Comparison of ENCODE assay signal across 27 cellular contexts in genomic region chr19:40242480-40242879, GRCh38. TPM values are rescaled to one million over a fixed set of nuclear protein-coding genes. Genes with fewer than 3 reads are reported as not detected.
A peak's percentile ranks its signal among the peaks of the same experiment; 100 is the strongest.
DNase-seq lines count a peak whose midpoint lies in the region; ATAC-seq and TF ChIP-seq lines count a peak whose summit lies in the region.
"Had no signal": no experiment of that assay in that cellular context is flagged by ENCODE, and none has a peak within 500 bp of the region (broad histone marks: within the 10 kb centered on the region; RNA-seq: fewer than 3 reads in every experiment).

No MANE protein-coding gene starts in this region.

- H3K9me3 ChIP-seq in fibroblast of lung (ENCODE audit: control insufficient read depth, insufficient read depth, low read depth, low read length): no peaks in the 10 kb centered on the region
- H3K9me3 ChIP-seq in upper lobe of right lung: no peaks in the 10 kb centered on the region
- H3K9me3 ChIP-seq: HAP-1 had no signal

- H3K4me1 Mint-ChIP-seq in T-helper 2 cell treated with Interferon-gamma antibody and Interleukin-4, amounts not matched to agents 5 μg/mL and 100 μg/mL, for 36 hours (ENCODE audit: low read depth): no peaks in the 10 kb centered on the region
- H3K4me1 Mint-ChIP-seq: activated B cell treated with CpG ODN at 0.5 μM for 24 hours; activated naive CD8-positive, alpha-beta T cell treated with anti-CD3 and anti-CD28 coated beads, Interleukin-2, amount 50 U/mL, for 24 hours had no signal

- peaks cover 8% of the 10 kb centered on the region for H3K36me3 Mint-ChIP-seq in T-helper 2 cell treated with Interferon-gamma antibody and Interleukin-4, amounts not matched to agents 5 μg/mL and 100 μg/mL, for 36 hours (ENCODE audit: low read depth)

- no peaks in the 10 kb centered on the region for H3K9me3 Mint-ChIP-seq in T-helper 2 cell treated with Interferon-gamma antibody and Interleukin-4, amounts not matched to agents 5 μg/mL and 100 μg/mL, for 36 hours
- H3K9me3 Mint-ChIP-seq: activated B cell treated with CpG ODN at 0.5 μM for 24 hours; activated naive CD8-positive, alpha-beta T cell treated with anti-CD3 and anti-CD28 coated beads, Interleukin-2, amount 50 U/mL, for 24 hours had no signal

- H3K4me2 ChIP-seq in fibroblast of lung (ENCODE audit: extremely low read depth, insufficient read depth, low read length): no peak overlapping the region

- H3K4me3 Mint-ChIP-seq in T-helper 2 cell treated with Interferon-gamma antibody and Interleukin-4, amounts not matched to agents 5 μg/mL and 100 μg/mL, for 36 hours: no peak overlapping the region
- H3K4me3 Mint-ChIP-seq: activated B cell treated with CpG ODN at 0.5 μM for 24 hours; activated naive CD8-positive, alpha-beta T cell treated with anti-CD3 and anti-CD28 coated beads, Interleukin-2, amount 50 U/mL, for 24 hours had no signal

- H3K9ac ChIP-seq in fibroblast of lung (ENCODE audit: insufficient read depth, low read length): no peak overlapping the region
- H3K9ac ChIP-seq in rectal smooth muscle tissue (ENCODE audit: low read length): no peak overlapping the region

- H3K27ac ChIP-seq in angular gyrus (ENCODE audit: low read depth, low read length) (peak overlapping the region; percentile 86), fibroblast of lung (ENCODE audit: insufficient read depth, low read length) (peak overlapping the region; percentile 47), rectal smooth muscle tissue (ENCODE audit: low read depth, low read length) (peak overlapping the region; percentile 28), upper lobe of right lung (peak overlapping the region; percentile 55)

- H3K27me3 ChIP-seq in fibroblast of lung (ENCODE audit: control insufficient read depth, insufficient read depth, low read length) (no peaks in the 10 kb centered on the region), rectal smooth muscle tissue (ENCODE audit: control insufficient read depth, insufficient read depth, low read length) (no peaks in the 10 kb centered on the region), upper lobe of right lung (no peaks in the 10 kb centered on the region)

- H3K4me3 ChIP-seq in fibroblast of lung (replicated peaks in 1 of 4; ENCODE audit: control extremely low read depth in 1 of 4, insufficient read depth in 1 of 4, low read depth in 3 of 4, low read length in 4 of 4) (no peak overlapping the region), rectal smooth muscle tissue (ENCODE audit: low read length) (no peak overlapping the region), upper lobe of right lung (no peak overlapping the region)
- H3K4me3 ChIP-seq: HAP-1, K562 had no signal

- peaks cover 3% of the 10 kb centered on the region for H3K79me2 ChIP-seq in fibroblast of lung (ENCODE audit: control insufficient read depth, insufficient read depth, low read length)

- H3K27me3 Mint-ChIP-seq in T-helper 2 cell treated with Interferon-gamma antibody and Interleukin-4, amounts not matched to agents 5 μg/mL and 100 μg/mL, for 36 hours (ENCODE audit: low read depth): no peaks in the 10 kb centered on the region
- H3K27me3 Mint-ChIP-seq: activated B cell treated with CpG ODN at 0.5 μM for 24 hours; activated naive CD8-positive, alpha-beta T cell treated with anti-CD3 and anti-CD28 coated beads, Interleukin-2, amount 50 U/mL, for 24 hours had no signal

- DNase-seq in fibroblast of lung (ENCODE audit: low read depth in 2 of 2) (no peak), upper lobe of right lung (no peak), OCI-M2 (lab: John Stamatoyannopoulos, UW; ENCODE audit: unreplicated experiment) (no peak), foreskin melanocyte (no peak)
- DNase-seq in T-helper 2 cell treated with Interferon-gamma antibody and Interleukin-4, amounts not matched to agents 5 μg/mL and 100 μg/mL, for 36 hours (ENCODE audit: low spot score): no peak
- DNase-seq: activated B cell treated with CpG ODN at 0.5 μM for 24 hours; activated CD4-positive, alpha-beta T cell treated with anti-CD3 and anti-CD28 coated beads, Interleukin-2, amount 50 U/mL, for 48 hours; activated effector memory CD4-positive, alpha-beta T cell treated with Interleukin-2 at 50 U/mL for 16 hours; activated naive CD8-positive, alpha-beta T cell treated with anti-CD3 and anti-CD28 coated beads, Interleukin-2, amount 50 U/mL, for 24 hours; DMS53; foreskin fibroblast; GDM1; islet precursor cell; NCI-H1436 treated with DMSO at 0.1 percent for 48 hours; NCI-H2171; NCI-H526; RPMI8226; stimulated activated CD4-positive, alpha-beta T cell treated with anti-CD3 and anti-CD28 coated beads, Interleukin-12 subunit alpha, Interleukin-12 subunit beta, amount 100 ng/mL, for 4 hours; stimulated activated CD4-positive, alpha-beta T cell treated with anti-CD3 and anti-CD28 coated beads, Interleukin-4, amount 100 ng/mL, for 4 hours; stimulated activated naive CD8-positive, alpha-beta T cell treated with anti-CD3 and anti-CD28 coated beads, Interleukin-15, Interleukin-2, amounts not matched to agents 100 U/mL and 50 U/mL, for 24 hours; T1000 had no signal

- intact Hi-C loops in upper lobe of right lung (cut with DNase I): no loop called here

- H3K4me1 ChIP-seq in fibroblast of lung (ENCODE audit: control insufficient read depth, extremely low read depth, insufficient read depth, low read length) (no peaks in the 10 kb centered on the region), rectal smooth muscle tissue (ENCODE audit: control insufficient read depth, insufficient read depth, low read length) (peaks cover 7% of the 10 kb centered on the region), upper lobe of right lung (peaks cover 25% of the 10 kb centered on the region)
- H3K4me1 ChIP-seq: HAP-1 had no signal

- TF ChIP-seq CTCF in fibroblast of lung (conservative IDR thresholded peaks at IDR 0.05 in 1 of 2, IDR thresholded peaks at IDR 0.05 in 1 of 2; ENCODE audit: low read depth in 1 of 2, low read length in 2 of 2) (no peak), upper lobe of right lung (IDR thresholded peaks at IDR 0.05) (no peak)

- H3K27ac Mint-ChIP-seq in T-helper 2 cell treated with Interferon-gamma antibody and Interleukin-4, amounts not matched to agents 5 μg/mL and 100 μg/mL, for 36 hours: no peak overlapping the region
- H3K27ac Mint-ChIP-seq: activated B cell treated with CpG ODN at 0.5 μM for 24 hours; activated naive CD8-positive, alpha-beta T cell treated with anti-CD3 and anti-CD28 coated beads, Interleukin-2, amount 50 U/mL, for 24 hours had no signal

- ATAC-seq in upper lobe of right lung: no peak
- ATAC-seq: activated naive CD8-positive, alpha-beta T cell treated with anti-CD3 and anti-CD28 coated beads, Interleukin-2, amount 50 U/mL, for 24 hours; K562; stimulated activated naive CD8-positive, alpha-beta T cell treated with anti-CD3 and anti-CD28 coated beads, Interleukin-15, Interleukin-2, amounts not matched to agents 100 U/mL and 50 U/mL, for 24 hours had no signal

- H3K36me3 ChIP-seq in fibroblast of lung (ENCODE audit: control insufficient read depth, insufficient read depth, low read length) (peaks cover 8% of the 10 kb centered on the region), rectal smooth muscle tissue (ENCODE audit: control insufficient read depth, insufficient read depth, low read length) (peaks cover 27% of the 10 kb centered on the region), upper lobe of right lung (peaks cover 37% of the 10 kb centered on the region)

- no peaks in the 10 kb centered on the region for H4K20me1 ChIP-seq in fibroblast of lung (ENCODE audit: control insufficient read depth, extremely low read depth, insufficient read depth, low read length)

- no peak overlapping the region for H2AFZ ChIP-seq in fibroblast of lung (ENCODE audit: low read length)

RNA-seq across cellular contexts. Expression of gene CCNP, which starts 16.0 kb away (rescaled TPM):
- total RNA-seq in fibroblast of lung: 0.26 and 0.50 TPM in 2 replicates
- 0.07 and 0.16 TPM in 2 replicates for polyA plus RNA-seq in fibroblast of lung
- polyA plus RNA-seq in fibroblast of lung (2012): 0.20 and 0.48 TPM in 2 replicates
- 0.67 TPM in 1 of 2 replicates, not detected in the other for polyA minus RNA-seq in fibroblast of lung (ENCODE audit: low replicate concordance)
- total RNA-seq in upper lobe of right lung: not detected
- total RNA-seq: dermis microvascular lymphatic vessel endothelial cell, K562 had no signal

RNA-seq across cellular contexts. Expression of gene TTC9B, which starts 24.3 kb away (rescaled TPM):
- total RNA-seq in fibroblast of lung (not detected in 2 replicates), upper lobe of right lung (not detected)
- not detected in 2 replicates for polyA plus RNA-seq in fibroblast of lung
- 0.10 TPM in 1 of 2 replicates, not detected in the other for polyA plus RNA-seq in fibroblast of lung (2012)
- polyA minus RNA-seq in fibroblast of lung (ENCODE audit: low replicate concordance): not detected in 2 replicates
- total RNA-seq: activated B cell treated with CpG ODN at 0.5 μM for 24 hours, dermis microvascular lymphatic vessel endothelial cell, K562, renal cortical epithelial cell had no signal

RNA-seq across cellular contexts. Expression of gene AKT2, which starts 42.7 kb away (rescaled TPM):
- total RNA-seq in fibroblast of lung (58.3 and 76.0 TPM in 2 replicates), upper lobe of right lung (103 TPM)
- 81.5 and 104 TPM in 2 replicates for polyA plus RNA-seq in fibroblast of lung
- 99.0 and 115 TPM in 2 replicates for polyA plus RNA-seq in fibroblast of lung (2012)
- polyA minus RNA-seq in fibroblast of lung (ENCODE audit: low replicate concordance): 333 and 352 TPM in 2 replicates

RNA-seq across cellular contexts. Expression of gene MAP3K10, which starts 51.3 kb away (rescaled TPM):
- 7.2 and 7.4 TPM in 2 replicates for total RNA-seq in fibroblast of lung
- polyA plus RNA-seq in fibroblast of lung: 1.9 and 2.7 TPM in 2 replicates
- 4.4 and 4.8 TPM in 2 replicates for polyA plus RNA-seq in fibroblast of lung (2012)
- polyA minus RNA-seq in fibroblast of lung (ENCODE audit: low replicate concordance): 3.1 and 3.7 TPM in 2 replicates
- 17.2 TPM for total RNA-seq in upper lobe of right lung

Comparison
In these comparisons a context has a peak if more than half of its experiments do, and no peak if none do; other contexts are left out.
1. H3K27ac ChIP-seq: peak in every context shown above with its lines; median percentile 86 in angular gyrus; 55 in upper lobe of right lung; 47 in fibroblast of lung; 28 in rectal smooth muscle tissue.